9 cellular contexts compared by ENCODE assay signal in genomic region chr16:78005881-78006280, GRCh38.
DNase-seq lines count a peak whose midpoint lies in the region; FAIRE-seq and TF ChIP-seq lines count a peak whose summit lies in the region.
"Had no signal": no experiment of that assay in that cellular context is flagged by ENCODE, and none has a peak within 500 bp of the region (broad histone marks: within the 10 kb centered on the region; RNA-seq: fewer than 3 reads in every experiment).

No MANE protein-coding gene starts in this region.

- H3K4me3 ChIP-seq in GM12865 (ENCODE audit: low read depth, low read length), result no peak overlapping the region

- FAIRE-seq in GM19239 (lab: Jason Lieb, UNC), result no peak

- DNase-seq in NCI-H1092 treated with DMSO at 0.1 percent for 48 hours (lab: John Stamatoyannopoulos, UW) (peak; percentile 4), NCI-H1092 (lab: John Stamatoyannopoulos, UW) (no peak), GM12865 (ENCODE audit: low read depth) (peak; percentile 21), NCI-H69 (lab: John Stamatoyannopoulos, UW) (peak; percentile 21), erythroblast (lab: John Stamatoyannopoulos, UW) (peak; percentile 16 to 47), NCI-H526 (lab: John Stamatoyannopoulos, UW) (no peak), DMS153 (lab: John Stamatoyannopoulos, UW) (no peak), GM19239 (ENCODE audit: insufficient read length, low spot score) (no peak)
- DNase-seq: natural killer cell had no signal

- peak; percentile 47 for TF ChIP-seq CTCF in GM12865 (IDR thresholded peaks at IDR 0.05; ENCODE audit: insufficient read depth, low read depth, low read length, missing control alignments)

- no peak for TF ChIP-seq POLR2A in erythroblast (IDR thresholded peaks at IDR 0.05; ENCODE audit: low read length)

Comparison
In these comparisons a context has a peak if more than half of its experiments do, and no peak if none do; other contexts are left out.
1. DNase-seq: peak in NCI-H1092 treated with DMSO at 0.1 percent for 48 hours (single experiment), GM12865 (single experiment), NCI-H69 (single experiment) and erythroblast (2 of 2); none in NCI-H1092 (single experiment), NCI-H526 (0 of 2), DMS153 (single experiment) and GM19239 (single experiment).